10 cellular contexts compared by ENCODE assay signal in the genomic region with DNA sequence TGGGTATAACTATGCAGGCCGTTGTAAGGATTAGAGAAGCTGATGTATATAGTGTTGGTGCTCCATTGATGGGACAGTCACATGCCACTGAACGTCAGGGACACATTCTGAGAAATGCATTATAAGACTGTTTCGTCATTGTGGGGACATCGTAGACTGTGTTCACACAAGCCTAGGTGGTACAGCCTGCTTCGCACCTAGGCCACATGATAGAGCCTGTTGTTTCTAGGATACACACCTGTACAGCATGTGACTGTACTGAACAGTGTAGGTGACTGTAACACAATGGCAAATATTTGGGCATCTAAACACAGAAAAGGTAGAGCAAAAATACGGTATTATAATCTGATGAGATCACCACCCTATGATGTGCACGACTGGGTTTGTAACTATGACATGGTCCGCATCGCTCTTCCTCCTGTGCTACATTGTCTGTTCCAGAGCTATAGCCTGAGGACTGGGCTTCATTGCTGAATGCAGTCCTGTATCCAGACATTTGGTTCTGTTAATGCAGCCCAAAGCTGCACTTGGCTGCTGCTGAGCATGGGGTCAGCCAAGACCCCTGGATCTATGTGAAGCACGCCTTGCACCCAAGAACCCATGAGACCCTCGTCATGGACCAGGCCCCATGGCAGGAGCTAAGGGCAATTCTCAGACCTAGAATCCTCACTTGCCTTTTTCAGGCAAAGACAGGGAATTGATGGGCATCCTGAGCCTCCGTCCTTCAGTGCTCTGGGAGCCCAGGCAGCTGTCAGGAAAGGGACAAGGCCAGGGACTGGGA.
"Had no signal": no experiment of that assay in that cellular context is flagged by ENCODE, and none has a peak within 500 bp of the region (broad histone marks: within the 10 kb centered on the region; RNA-seq: fewer than 3 reads in every experiment).

No MANE protein-coding gene starts in this region.

- H3K4me3 Mint-ChIP-seq: central memory CD8-positive, alpha-beta T cell; nephron had no signal

- H3K36me3 ChIP-seq: brain microvascular endothelial cell, colonic mucosa, gastrocnemius medialis, left lung, prostate gland, right atrium auricular region, suprapubic skin had no signal

- H3K4me1 ChIP-seq: colonic mucosa, gastrocnemius medialis, left lung, prostate gland had no signal

- H3K4me1 Mint-ChIP-seq: central memory CD8-positive, alpha-beta T cell had no signal

- H3K9me3 ChIP-seq: colonic mucosa, gastrocnemius medialis, left lung, prostate gland, right atrium auricular region, suprapubic skin had no signal

- ATAC-seq: stimulated activated naive CD8-positive, alpha-beta T cell treated with anti-CD3 and anti-CD28 coated beads, Interleukin-15, Interleukin-2, amounts not matched to agents 100 U/mL and 50 U/mL, for 24 hours had no signal

- H3K9me3 Mint-ChIP-seq: central memory CD8-positive, alpha-beta T cell; nephron had no signal

- H3K4me3 ChIP-seq: colonic mucosa, gastrocnemius medialis, left lung, prostate gland, right atrium auricular region, suprapubic skin had no signal

- H3K27ac ChIP-seq: brain microvascular endothelial cell, colonic mucosa, gastrocnemius medialis, left lung, prostate gland, right atrium auricular region had no signal

- H3K27ac Mint-ChIP-seq: nephron had no signal

- H3K27me3 ChIP-seq: colonic mucosa, gastrocnemius medialis, right atrium auricular region, suprapubic skin had no signal
